In the genomic region with DNA sequence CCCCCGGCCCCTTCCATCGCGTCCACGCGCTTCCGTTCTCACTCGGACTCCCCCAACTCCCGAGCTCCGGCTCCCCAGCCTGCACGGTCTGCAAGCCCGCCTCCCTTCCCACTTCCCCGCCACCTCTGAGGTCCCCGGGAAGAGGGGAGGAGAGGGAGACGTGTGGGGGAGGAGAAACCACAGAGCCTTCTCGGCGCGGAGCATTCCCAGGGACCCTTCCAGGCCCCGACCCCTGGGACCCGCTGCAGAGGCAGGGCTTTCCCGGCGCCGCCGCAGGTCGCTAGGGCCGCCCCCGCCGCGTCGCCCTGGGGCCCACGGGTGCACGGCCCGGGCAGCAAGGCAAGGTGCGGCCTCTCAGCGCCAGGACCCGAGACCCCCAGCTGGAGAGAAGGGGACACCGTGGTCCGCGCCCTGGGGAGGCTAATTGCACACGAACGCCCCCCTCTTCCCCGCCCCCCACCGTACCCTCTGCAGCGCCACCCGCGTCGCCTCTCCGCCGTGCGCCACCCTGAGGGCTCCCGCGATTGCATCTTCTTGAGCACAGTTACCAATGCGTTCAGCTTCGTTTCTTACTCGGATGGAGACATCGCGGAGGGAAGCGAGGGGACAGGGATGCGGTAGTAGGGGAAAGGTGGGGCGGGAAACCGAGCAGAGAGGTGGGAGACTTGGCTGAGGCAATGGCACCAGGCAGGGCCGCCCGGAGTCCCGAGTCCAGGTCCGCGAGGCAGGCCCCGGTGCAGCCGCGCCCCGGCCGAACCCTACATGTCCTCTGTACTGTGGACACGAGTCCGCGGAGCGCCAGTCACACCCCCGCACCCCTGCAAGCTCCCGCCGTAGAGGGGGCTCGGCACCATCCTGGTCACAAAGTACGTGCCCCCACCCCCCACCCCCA, we compare ENCODE assay signal across 1 cellular context.
TF ChIP-seq lines count a peak whose summit lies in the region.

No MANE protein-coding gene starts in this region.

TF ChIP-seq in liver, 16 proteins besides CTCF, POLR2A, EP300 and RAD21 (continued from another document):
- TF ChIP-seq HNF4A (conservative IDR thresholded peaks at IDR 0.05), result peak; percentile 73 to 76
- TF ChIP-seq TAF1 (conservative IDR thresholded peaks at IDR 0.05), result no peak
- TF ChIP-seq FOXA2 (IDR thresholded peaks at IDR 0.05), result no peak
